ENCODE assay signal across 8 cellular contexts in genomic region chr6:14270925-14271791, GRCh38.
DNase-seq lines count a peak whose midpoint lies in the region; ATAC-seq and TF ChIP-seq lines count a peak whose summit lies in the region.

No MANE protein-coding gene starts in this region.

- peak overlapping the region in 4 of 7 donors; percentile 3 to 80 (median 50) for H3K27ac Mint-ChIP-seq in CD14-positive monocyte

- H3K36me3 Mint-ChIP-seq in CD14-positive monocyte = no peaks in the 10 kb centered on the region

- in situ Hi-C loops in astrocyte of the spinal cord (cut with HindIII; ENCODE audit: low sequenced_read_pairs) = no loop called here

- H3K4me3 ChIP-seq in RWPE2 (ENCODE audit: severe bottlenecking) (no peak overlapping the region), astrocyte of the spinal cord (ENCODE audit: low read depth, low read length) (no peak overlapping the region)

- peaks cover 49% of the 10 kb centered on the region for H3K4me1 Mint-ChIP-seq in CD14-positive monocyte

- H3K4me3 Mint-ChIP-seq in CD14-positive monocyte = no peak overlapping the region

- peaks cover 0 to 4% (median 2%) of the 10 kb centered on the region in 7 donors for H3K9me3 Mint-ChIP-seq in CD14-positive monocyte

- peaks cover 6% of the 10 kb centered on the region for H3K9me3 ChIP-seq in RWPE2 (ENCODE audit: severe bottlenecking)

- intact Hi-C loops in CD14-positive monocyte (cut with micrococcal nuclease) = loop anchor here in 1 of 2 donors (10.0 kb wide), 1 partner anchor 444 kb away; no protein-coding TSS in a partner anchor

- DNase-seq in CD14-positive monocyte (ENCODE audit: low spot score) = peak; percentile 88
- peak; percentile 98 for DNase-seq in RWPE2 (ENCODE audit: low spot score)
- peak; percentile 87 for DNase-seq in astrocyte of the spinal cord (ENCODE audit: low read depth, low spot score)
- DNase-seq in renal cortical epithelial cell (ENCODE audit: low read depth) = peak; percentile 98
- no peak for DNase-seq in iPS-NIHi7 (ENCODE audit: extremely low spot score)
- DNase-seq in NCI-H1694 (lab: John Stamatoyannopoulos, UW) = no peak

- no peaks in the 10 kb centered on the region for H3K36me3 ChIP-seq in RWPE2 (ENCODE audit: low read depth)

- peaks cover 30% of the 10 kb centered on the region for H3K4me1 ChIP-seq in RWPE2 (ENCODE audit: insufficient read depth, poor library complexity, severe bottlenecking)

- peak overlapping the region; percentile 98 for H3K27ac ChIP-seq in RWPE2 (ENCODE audit: poor library complexity, severe bottlenecking)

- H3K27me3 Mint-ChIP-seq in CD14-positive monocyte (ENCODE audit: low read depth in 3 of 3) = peaks cover 0 to 3% (median 2%) of the 10 kb centered on the region in 3 donors

- H3K27me3 ChIP-seq in RWPE2 (ENCODE audit: insufficient read depth, poor library complexity, severe bottlenecking) = no peaks in the 10 kb centered on the region

- peak; percentile 94 for ATAC-seq in RWPE2 (ENCODE audit: low read depth)
- ATAC-seq in HG02870 (IDR thresholded peaks at IDR 0.05; ENCODE audit: unreplicated experiment) = no peak
- no peak for ATAC-seq in HG02885 (IDR thresholded peaks at IDR 0.05; ENCODE audit: poor library complexity, unreplicated experiment)

- TF ChIP-seq CTCF in CD14-positive monocyte (IDR thresholded peaks at IDR 0.05) = no peak
- peak; percentile 30 for TF ChIP-seq CTCF in RWPE2 (IDR thresholded peaks at IDR 0.05; ENCODE audit: poor library complexity, severe bottlenecking)
- TF ChIP-seq CTCF in astrocyte of the spinal cord (IDR thresholded peaks at IDR 0.05; ENCODE audit: low read depth, low read length) = no peak

Comparison
In these comparisons a context has a peak if more than half of its experiments do, and no peak if none do; other contexts are left out.
1. DNase-seq: peak in CD14-positive monocyte (single experiment), RWPE2 (single experiment), astrocyte of the spinal cord (single experiment) and renal cortical epithelial cell (single experiment); none in iPS-NIHi7 (single experiment) and NCI-H1694 (single experiment).